12 cellular contexts compared by ENCODE assay signal in genomic region chr13:37068962-37069361, GRCh38. TPM values are rescaled to one million over a fixed set of nuclear protein-coding genes. Genes with fewer than 3 reads are reported as not detected.
DNase-seq lines count a peak whose midpoint lies in the region; ATAC-seq and TF ChIP-seq lines count a peak whose summit lies in the region.
"Had no signal": no experiment of that assay in that cellular context is flagged by ENCODE, and none has a peak within 500 bp of the region (broad histone marks: within the 10 kb centered on the region; RNA-seq: fewer than 3 reads in every experiment).

No MANE protein-coding gene starts in this region.

- H2AFZ ChIP-seq in mesenchymal stem cell (ENCODE audit: low read depth, low read length), result no peak overlapping the region

- no peak overlapping the region for H3K27ac ChIP-seq in mesenchymal stem cell (ENCODE audit: low read length, poor library complexity, severe bottlenecking)
- H3K27ac ChIP-seq in vagina, result no peak overlapping the region

- H3K9me3 ChIP-seq in mesenchymal stem cell (ENCODE audit: control insufficient read depth, low read length) (no peaks in the 10 kb centered on the region), vagina (no peaks in the 10 kb centered on the region)

- H3K9ac ChIP-seq in mesenchymal stem cell (ENCODE audit: low read length), result no peak overlapping the region

- H3K27me3 Mint-ChIP-seq in stimulated activated naive B cell treated with anti-CD40 and anti-IgM and Interleukin-4, amounts not matched to agents 10 μg/mL and 1 μg/mL and 100 μg/mL, for 72 hours, result peaks cover 13 to 36% of the 10 kb centered on the region in 2 donors

- peaks cover 2% of the 10 kb centered on the region for H3K4me1 ChIP-seq in mesenchymal stem cell (ENCODE audit: control insufficient read depth, insufficient read depth, low read depth, low read length)
- H3K4me1 ChIP-seq in vagina, result no peaks in the 10 kb centered on the region

- H4K8ac ChIP-seq in mesenchymal stem cell (ENCODE audit: low read length), result no peak overlapping the region

- no peak overlapping the region for H2BK5ac ChIP-seq in mesenchymal stem cell (ENCODE audit: low read depth, low read length, poor library complexity, severe bottlenecking)

- peaks cover 3 to 5% of the 10 kb centered on the region in 2 donors for H3K4me1 Mint-ChIP-seq in stimulated activated naive B cell treated with anti-CD40 and anti-IgM and Interleukin-4, amounts not matched to agents 10 μg/mL and 1 μg/mL and 100 μg/mL, for 72 hours
- H3K4me1 Mint-ChIP-seq: stimulated activated effector memory CD8-positive, alpha-beta T cell treated with anti-CD3 and anti-CD28 coated beads, Interleukin-12 subunit alpha, Interleukin-12 subunit beta, amount 100 ng/mL, for 72 hours had no signal

- no peak overlapping the region for H3K18ac ChIP-seq in mesenchymal stem cell (ENCODE audit: low read depth in 1 of 2, low read length in 2 of 2)

- H2AK5ac ChIP-seq in mesenchymal stem cell (ENCODE audit: low read length, severe bottlenecking), result no peak overlapping the region

- TF ChIP-seq POLR2A in vagina (IDR thresholded peaks at IDR 0.05), result no peak

- no peak overlapping the region for H2BK15ac ChIP-seq in mesenchymal stem cell (ENCODE audit: low read depth, poor library complexity, severe bottlenecking)

- no peaks in the 10 kb centered on the region for H3K9me3 Mint-ChIP-seq in stimulated activated naive B cell treated with anti-CD40 and anti-IgM and Interleukin-4, amounts not matched to agents 10 μg/mL and 1 μg/mL and 100 μg/mL, for 72 hours
- H3K9me3 Mint-ChIP-seq: stimulated activated effector memory CD8-positive, alpha-beta T cell treated with anti-CD3 and anti-CD28 coated beads, Interleukin-12 subunit alpha, Interleukin-12 subunit beta, amount 100 ng/mL, for 72 hours had no signal

- ATAC-seq in stimulated activated naive B cell treated with anti-CD40 and anti-IgM and Interleukin-4, amounts not matched to agents 10 μg/mL and 1 μg/mL and 100 μg/mL, for 72 hours (replicated peaks), result no peak
- ATAC-seq: left colon had no signal

- intact Hi-C loops in vagina (cut with DNase I), result no loop called here

- H3K4me3 Mint-ChIP-seq in stimulated activated naive B cell treated with anti-CD40 and anti-IgM and Interleukin-4, amounts not matched to agents 10 μg/mL and 1 μg/mL and 100 μg/mL, for 72 hours, result no peak overlapping the region
- H3K4me3 Mint-ChIP-seq: stimulated activated effector memory CD8-positive, alpha-beta T cell treated with anti-CD3 and anti-CD28 coated beads, Interleukin-12 subunit alpha, Interleukin-12 subunit beta, amount 100 ng/mL, for 72 hours had no signal

- H3K27me3 ChIP-seq in mesenchymal stem cell (ENCODE audit: control insufficient read depth in 1 of 2, insufficient read depth in 1 of 2, low read length in 2 of 2) (no peaks in the 10 kb centered on the region), vagina (no peaks in the 10 kb centered on the region)

- no peak overlapping the region for H2BK12ac ChIP-seq in mesenchymal stem cell (ENCODE audit: low read length in 2 of 2)

- no peak overlapping the region for H3K14ac ChIP-seq in mesenchymal stem cell (ENCODE audit: low read length in 2 of 2)

- no peaks in the 10 kb centered on the region for H3K79me1 ChIP-seq in mesenchymal stem cell (replicated peaks; ENCODE audit: low read length, poor library complexity, severe bottlenecking)

- H3K27ac Mint-ChIP-seq in stimulated activated naive B cell treated with anti-CD40 and anti-IgM and Interleukin-4, amounts not matched to agents 10 μg/mL and 1 μg/mL and 100 μg/mL, for 72 hours, result no peak overlapping the region
- H3K27ac Mint-ChIP-seq: stimulated activated effector memory CD8-positive, alpha-beta T cell treated with anti-CD3 and anti-CD28 coated beads, Interleukin-12 subunit alpha, Interleukin-12 subunit beta, amount 100 ng/mL, for 72 hours had no signal

- TF ChIP-seq CTCF in vagina (IDR thresholded peaks at IDR 0.05), result no peak

- H3K4ac ChIP-seq in mesenchymal stem cell (ENCODE audit: low read depth in 1 of 2, low read length in 2 of 2), result no peak overlapping the region

- H3K36me3 ChIP-seq in mesenchymal stem cell (ENCODE audit: control insufficient read depth in 1 of 2, insufficient read depth in 2 of 2, low read depth in 1 of 2, low read length in 2 of 2) (no peaks in the 10 kb centered on the region), vagina (no peaks in the 10 kb centered on the region)

- no peaks in the 10 kb centered on the region for H3K36me3 Mint-ChIP-seq in stimulated activated naive B cell treated with anti-CD40 and anti-IgM and Interleukin-4, amounts not matched to agents 10 μg/mL and 1 μg/mL and 100 μg/mL, for 72 hours
- H3K36me3 Mint-ChIP-seq: stimulated activated effector memory CD8-positive, alpha-beta T cell treated with anti-CD3 and anti-CD28 coated beads, Interleukin-12 subunit alpha, Interleukin-12 subunit beta, amount 100 ng/mL, for 72 hours had no signal

- H2BK120ac ChIP-seq in mesenchymal stem cell (ENCODE audit: low read depth, low read length), result no peak overlapping the region

- H4K91ac ChIP-seq in mesenchymal stem cell (ENCODE audit: low read length), result no peak overlapping the region

- no peak overlapping the region for H3K23ac ChIP-seq in mesenchymal stem cell (ENCODE audit: low read length in 2 of 2)

- H3K4me3 ChIP-seq in mesenchymal stem cell (ENCODE audit: insufficient read depth in 1 of 2, low read depth in 1 of 2, low read length in 2 of 2) (no peak overlapping the region), vagina (no peak overlapping the region)

- H3K4me2 ChIP-seq in mesenchymal stem cell (ENCODE audit: low read length, poor library complexity, severe bottlenecking), result no peak overlapping the region

- peak; percentile 2 for DNase-seq in DMS 273 treated with DMSO at 0.1 percent for 48 hours (lab: John Stamatoyannopoulos, UW)
- peak; percentile 20 for DNase-seq in LHCN-M2 (ENCODE audit: low read depth)
- peak; percentile 24 for DNase-seq in amniotic epithelial cell (ENCODE audit: low read depth)
- peak; percentile 8 for DNase-seq in mesenchymal stem cell
- no peak for DNase-seq in vagina (ENCODE audit: extremely low spot score in 2 of 2)
- no peak for DNase-seq in amygdala (lab: John Stamatoyannopoulos, UW)
- no peak for DNase-seq in stimulated activated naive B cell treated with anti-CD40 and anti-IgM and Interleukin-4, amounts not matched to agents 10 μg/mL and 1 μg/mL and 100 μg/mL, for 72 hours
- no peak for DNase-seq in nucleus accumbens (lab: John Stamatoyannopoulos, UW)
- DNase-seq: left colon, NCI-H2029 had no signal

RNA-seq across cellular contexts. Expression of gene SUPT20H, which starts 9.5 kb away (rescaled TPM):
- total RNA-seq in LHCN-M2 (2014; rRNA removed) (47.6 and 53.1 TPM in 2 replicates), vagina (34.1 TPM)
- polyA plus RNA-seq in LHCN-M2 (2012), result 24.0 TPM
- 79.0 TPM for polyA plus RNA-seq in mesenchymal stem cell (2013, experiment 1 of 2)
- 78.2 TPM for polyA plus RNA-seq in mesenchymal stem cell (2013, experiment 2 of 2)

RNA-seq across cellular contexts. Expression of gene CSNK1A1L, which starts 36.5 kb away (rescaled TPM):
- total RNA-seq in LHCN-M2 (2014; rRNA removed) (not detected in 2 replicates), vagina (not detected)
- polyA plus RNA-seq in LHCN-M2 (2012), result not detected
- polyA plus RNA-seq in mesenchymal stem cell (2013, experiment 1 of 2), result not detected
- not detected for polyA plus RNA-seq in mesenchymal stem cell (2013, experiment 2 of 2)
- total RNA-seq: left colon; T-helper 2 cell treated with Interferon-gamma antibody and Interleukin-4, amounts not matched to agents 100 ng/mL and 5 ng/mL, for 36 hours had no signal

Comparison
In these comparisons a context has a peak if more than half of its experiments do, and no peak if none do; other contexts are left out.
1. DNase-seq: peak in DMS 273 treated with DMSO at 0.1 percent for 48 hours (single experiment), LHCN-M2 (single experiment), amniotic epithelial cell (single experiment) and mesenchymal stem cell (single experiment); none in vagina (0 of 2), amygdala (0 of 56), stimulated activated naive B cell treated with anti-CD40 and anti-IgM and Interleukin-4, amounts not matched to agents 10 μg/mL and 1 μg/mL and 100 μg/mL, for 72 hours (single experiment) and nucleus accumbens (0 of 56).